ENCODE assay signal across 8 cellular contexts in genomic region chr6:110815260-110816109, GRCh38. TPM values are rescaled to one million over a fixed set of nuclear protein-coding genes. Genes with fewer than 3 reads are reported as not detected.
DNase-seq lines count a peak whose midpoint lies in the region; ATAC-seq, FAIRE-seq and TF ChIP-seq lines count a peak whose summit lies in the region.

Gene CDK19, minus strand, starts transcription at chr6:110815469. Its CDS starts 333 bp downstream, at chr6:110815136.

- H3K36me3 ChIP-seq in pancreas (no peaks in the 10 kb centered on the region), tibial artery (no peaks in the 10 kb centered on the region)

- H3K36me3 Mint-ChIP-seq in activated naive CD8-positive, alpha-beta T cell treated with anti-CD3 and anti-CD28 coated beads, Interleukin-2, amount 50 U/mL, for 24 hours (ENCODE audit: low read depth), result no peaks in the 10 kb centered on the region

- H3K9me3 Mint-ChIP-seq in activated naive CD8-positive, alpha-beta T cell treated with anti-CD3 and anti-CD28 coated beads, Interleukin-2, amount 50 U/mL, for 24 hours, result no peaks in the 10 kb centered on the region

- FAIRE-seq in pancreas (lab: Jason Lieb, UNC), result peak; percentile 63

- H3K4me1 ChIP-seq in pancreas, result peaks cover 0 to 8% (median 5%) of the 10 kb centered on the region in 3 donors
- H3K4me1 ChIP-seq in tibial artery, result peaks cover 0 to 19% (median 15%) of the 10 kb centered on the region in 4 donors

- TF ChIP-seq CTCF in GM12864 (IDR thresholded peaks at IDR 0.05; ENCODE audit: low read depth, low read length, missing control alignments) (no peak), pancreas (IDR thresholded peaks at IDR 0.05) (no peak), tibial artery (IDR thresholded peaks at IDR 0.05) (no peak)

- H3K9me3 ChIP-seq in pancreas (no peaks in the 10 kb centered on the region), tibial artery (no peaks in the 10 kb centered on the region)

- peaks cover 2% of the 10 kb centered on the region for H3K27me3 Mint-ChIP-seq in activated naive CD8-positive, alpha-beta T cell treated with anti-CD3 and anti-CD28 coated beads, Interleukin-2, amount 50 U/mL, for 24 hours

- H3K27ac ChIP-seq in pancreas (peak within 1 kb of the TSS; percentile 70 to 92 (median 90)), tibial artery (peak within 1 kb of the TSS; percentile 92 to 97)

- peak within 1 kb of the TSS; percentile 98 for H3K27ac Mint-ChIP-seq in activated naive CD8-positive, alpha-beta T cell treated with anti-CD3 and anti-CD28 coated beads, Interleukin-2, amount 50 U/mL, for 24 hours

- H3K27me3 ChIP-seq in pancreas (no peaks in the 10 kb centered on the region), tibial artery (no peaks in the 10 kb centered on the region)

- 0% methylated on average over 57 to 59 of the region's 59 CpGs for WGBS in pancreas, 2 donors

- peak within 1 kb of the TSS; percentile 98 for H3K4me3 Mint-ChIP-seq in activated naive CD8-positive, alpha-beta T cell treated with anti-CD3 and anti-CD28 coated beads, Interleukin-2, amount 50 U/mL, for 24 hours

- H3K4me3 ChIP-seq in GM12864 (ENCODE audit: low read depth, low read length), result peak within 1 kb of the TSS; percentile 86
- H3K4me3 ChIP-seq in pancreas, result peak within 1 kb of the TSS; percentile 74 to 95 (median 93)
- H3K4me3 ChIP-seq in tibial artery, result peak within 1 kb of the TSS; percentile 74 to 75

- peak; percentile 77 for ATAC-seq in HG02759 (IDR thresholded peaks at IDR 0.05; ENCODE audit: unreplicated experiment)
- ATAC-seq in activated naive CD8-positive, alpha-beta T cell treated with anti-CD3 and anti-CD28 coated beads, Interleukin-2, amount 50 U/mL, for 24 hours, result peak; percentile 87
- ATAC-seq in Right ventricle myocardium superior (ENCODE audit: poor library complexity), result peak; percentile 97
- peak; percentile 92 to 96 (median 94) for ATAC-seq in pancreas

- intact Hi-C loops in Right ventricle myocardium superior (cut with DNase I) (loop anchor here (2.0 kb wide), 1 partner anchor 59 kb away; the partner anchor contains the start of gene AMD1), pancreas (cut with DNase I) (no loop called here), tibial artery (cut with DNase I; ENCODE audit: low total_unique reads) (loop anchor here (1.0 to 10.0 kb wide), 4 partner anchors 60 to 1121 kb away; partner anchors contain the start of genes AK9, FIG4, GTF3C6 and RPF2)

- H3K4me1 Mint-ChIP-seq in activated naive CD8-positive, alpha-beta T cell treated with anti-CD3 and anti-CD28 coated beads, Interleukin-2, amount 50 U/mL, for 24 hours, result peaks cover 44% of the 10 kb centered on the region

- DNase-seq in GM12864 (ENCODE audit: low read depth) (peak; percentile 97), NCI-H1417 (lab: John Stamatoyannopoulos, UW) (peak; percentile 98 to 99 (median 98)), SW 1271 (lab: John Stamatoyannopoulos, UW) (peak; percentile 96 to 99), Right ventricle myocardium superior (peak; percentile 99), pancreas (peak; percentile 95 to 99 (median 98)), tibial artery (peak; percentile 99)
- peak; percentile 97 for DNase-seq in activated naive CD8-positive, alpha-beta T cell treated with anti-CD3 and anti-CD28 coated beads, Interleukin-2, amount 50 U/mL, for 24 hours

RNA-seq across cellular contexts. Expression of gene CDK19, which starts in this region (rescaled TPM):
- 10.4 TPM for total RNA-seq in Right ventricle myocardium superior
- total RNA-seq in pancreas, result 10 to 100 TPM in 1 of 6 donors, 1 to 10 TPM in 5; 3.3 to 14.7 (median 5.9) TPM
- 1 to 10 TPM; 2.4 to 4.3 TPM for polyA plus RNA-seq in pancreas

Comparison
In these comparisons a context has a peak if more than half of its experiments do, and no peak if none do; other contexts are left out.
1. Peak in every context shown above with its lines: DNase-seq, ATAC-seq, H3K4me3 ChIP-seq and H3K27ac ChIP-seq.
2. intact Hi-C loops: an anchor here in Right ventricle myocardium superior (2.0 kb wide) and tibial artery (1.0 to 10.0 kb wide); none called in pancreas.